Comparison of ENCODE assay signal across 19 cellular contexts in genomic region chr10:95791425-95791979, GRCh38. TPM values are rescaled to one million over a fixed set of nuclear protein-coding genes. Genes with fewer than 3 reads are reported as not detected.
DNase-seq lines count a peak whose midpoint lies in the region; ATAC-seq lines count a peak whose summit lies in the region.
"Had no signal": no experiment of that assay in that cellular context is flagged by ENCODE, and none has a peak within 500 bp of the region (broad histone marks: within the 10 kb centered on the region; RNA-seq: fewer than 3 reads in every experiment).

No MANE protein-coding gene starts in this region.

- no peak overlapping the region for H3K4me3 ChIP-seq in skin epidermis
- H3K4me3 ChIP-seq: ascending aorta, transverse colon had no signal

- H3K4me1 Mint-ChIP-seq in T-helper 1 cell treated with Interleukin-12 subunit alpha and Interleukin-12 subunit beta and Interleukin-4 antibody, amounts not matched to agents 30 μg/mL and 1 μg/mL, for 36 hours (ENCODE audit: low read depth): peaks cover 57% of the 10 kb centered on the region
- H3K4me1 Mint-ChIP-seq in activated T-helper 1 cell treated with anti-CD3 and anti-CD28 coated beads, Interleukin-12 subunit alpha, Interleukin-12 subunit beta, Interleukin-2, Interleukin-4 antibody, amounts not matched to agents 30 ng/mL and 10 ng/mL and 1 ng/mL, durations not matched to agents 14 hours and 24 hours and 36 hours (ENCODE audit: low read depth): peaks cover 88% of the 10 kb centered on the region

- peak overlapping the region; percentile 87 for H3K27ac Mint-ChIP-seq in T-helper 1 cell treated with Interleukin-12 subunit alpha and Interleukin-12 subunit beta and Interleukin-4 antibody, amounts not matched to agents 30 μg/mL and 1 μg/mL, for 36 hours
- H3K27ac Mint-ChIP-seq in activated T-helper 1 cell treated with anti-CD3 and anti-CD28 coated beads, Interleukin-12 subunit alpha, Interleukin-12 subunit beta, Interleukin-2, Interleukin-4 antibody, amounts not matched to agents 30 ng/mL and 10 ng/mL and 1 ng/mL, durations not matched to agents 14 hours and 24 hours and 36 hours: peak overlapping the region; percentile 84
- H3K27ac Mint-ChIP-seq: activated CD4-positive, alpha-beta memory T cell treated with anti-CD3 and anti-CD28 coated beads for 36 hours had no signal

- H3K36me3 Mint-ChIP-seq in T-helper 1 cell treated with Interleukin-12 subunit alpha and Interleukin-12 subunit beta and Interleukin-4 antibody, amounts not matched to agents 30 μg/mL and 1 μg/mL, for 36 hours (ENCODE audit: low read depth): peaks cover 26% of the 10 kb centered on the region
- H3K36me3 Mint-ChIP-seq in activated T-helper 1 cell treated with anti-CD3 and anti-CD28 coated beads, Interleukin-12 subunit alpha, Interleukin-12 subunit beta, Interleukin-2, Interleukin-4 antibody, amounts not matched to agents 30 ng/mL and 10 ng/mL and 1 ng/mL, durations not matched to agents 14 hours and 24 hours and 36 hours (ENCODE audit: low read depth): peaks cover 18% of the 10 kb centered on the region
- H3K36me3 Mint-ChIP-seq: activated CD4-positive, alpha-beta memory T cell treated with anti-CD3 and anti-CD28 coated beads for 36 hours had no signal

- no peak for DNase-seq in T-helper 1 cell
- no peak for DNase-seq in activated T-helper 1 cell treated with anti-CD3 and anti-CD28 coated beads, Interleukin-12 subunit alpha, Interleukin-12 subunit beta, Interleukin-2, Interleukin-4 antibody, amounts not matched to agents 30 ng/mL and 10 ng/mL and 1 ng/mL, durations not matched to agents 14 hours and 24 hours and 36 hours (ENCODE audit: low spot score)
- DNase-seq in NCI-H510A (lab: John Stamatoyannopoulos, UW): no peak
- no peak for DNase-seq in central memory CD4-positive, alpha-beta T cell
- DNase-seq in NCI-H1930 (lab: John Stamatoyannopoulos, UW): no peak
- DNase-seq: 8988T; activated CD4-positive, alpha-beta memory T cell treated with anti-CD3 and anti-CD28 coated beads for 36 hours; activated effector memory CD4-positive, alpha-beta T cell treated with anti-CD3 and anti-CD28 coated beads, Interleukin-2, amount 50 U/mL, for 16 hours; NCI-H146; NCI-H446 treated with DMSO at 0.1 percent for 48 hours; nucleus accumbens; right cardiac atrium; stimulated activated CD4-positive, alpha-beta T cell treated with anti-CD3 and anti-CD28 coated beads, Interleukin-1b, Interleukin-23, amount 100 ng/mL, for 48 hours; transverse colon had no signal

- no peaks in the 10 kb centered on the region for H3K27me3 Mint-ChIP-seq in T-helper 1 cell treated with Interleukin-12 subunit alpha and Interleukin-12 subunit beta and Interleukin-4 antibody, amounts not matched to agents 30 μg/mL and 1 μg/mL, for 36 hours (ENCODE audit: low read depth)
- no peaks in the 10 kb centered on the region for H3K27me3 Mint-ChIP-seq in activated T-helper 1 cell treated with anti-CD3 and anti-CD28 coated beads, Interleukin-12 subunit alpha, Interleukin-12 subunit beta, Interleukin-2, Interleukin-4 antibody, amounts not matched to agents 30 ng/mL and 10 ng/mL and 1 ng/mL, durations not matched to agents 14 hours and 24 hours and 36 hours (ENCODE audit: insufficient read depth)

- intact Hi-C loops in activated T-helper 1 cell treated with anti-CD3 and anti-CD28 coated beads, Interleukin-12 subunit alpha, Interleukin-12 subunit beta, Interleukin-2, Interleukin-4 antibody, amounts not matched to agents 30 ng/mL and 10 ng/mL and 1 ng/mL, durations not matched to agents 14 hours and 24 hours and 36 hours (cut with micrococcal nuclease): loop anchor here (1.0 to 2.0 kb wide), 2 partner anchors 27 to 41 kb away; no protein-coding TSS in a partner anchor

- H3K4me3 Mint-ChIP-seq in T-helper 1 cell treated with Interleukin-12 subunit alpha and Interleukin-12 subunit beta and Interleukin-4 antibody, amounts not matched to agents 30 μg/mL and 1 μg/mL, for 36 hours: no peak overlapping the region
- peak overlapping the region; percentile 47 for H3K4me3 Mint-ChIP-seq in activated T-helper 1 cell treated with anti-CD3 and anti-CD28 coated beads, Interleukin-12 subunit alpha, Interleukin-12 subunit beta, Interleukin-2, Interleukin-4 antibody, amounts not matched to agents 30 ng/mL and 10 ng/mL and 1 ng/mL, durations not matched to agents 14 hours and 24 hours and 36 hours
- H3K4me3 Mint-ChIP-seq: activated CD4-positive, alpha-beta memory T cell treated with anti-CD3 and anti-CD28 coated beads for 36 hours had no signal

- H3K9me3 Mint-ChIP-seq in T-helper 1 cell treated with Interleukin-12 subunit alpha and Interleukin-12 subunit beta and Interleukin-4 antibody, amounts not matched to agents 30 μg/mL and 1 μg/mL, for 36 hours: peaks cover 4% of the 10 kb centered on the region
- peaks cover 3% of the 10 kb centered on the region for H3K9me3 Mint-ChIP-seq in activated T-helper 1 cell treated with anti-CD3 and anti-CD28 coated beads, Interleukin-12 subunit alpha, Interleukin-12 subunit beta, Interleukin-2, Interleukin-4 antibody, amounts not matched to agents 30 ng/mL and 10 ng/mL and 1 ng/mL, durations not matched to agents 14 hours and 24 hours and 36 hours
- H3K9me3 Mint-ChIP-seq: activated CD4-positive, alpha-beta memory T cell treated with anti-CD3 and anti-CD28 coated beads for 36 hours had no signal

- peak; percentile 33 for ATAC-seq in GM19452 (IDR thresholded peaks at IDR 0.05; ENCODE audit: unreplicated experiment)
- ATAC-seq: right cardiac atrium had no signal

- H3K27ac ChIP-seq in skin epidermis: peak overlapping the region in 12 of 21 experiments; percentile 6 to 81 (median 66)

RNA-seq across cellular contexts. Expression of gene ENTPD1, which starts 35.5 kb away (rescaled TPM):
- total RNA-seq in activated T-helper 1 cell treated with anti-CD3 and anti-CD28 coated beads, Interleukin-12 subunit alpha, Interleukin-12 subunit beta, Interleukin-2, Interleukin-4 antibody, amounts not matched to agents 30 ng/mL and 10 ng/mL and 1 ng/mL, durations not matched to agents 14 hours and 24 hours and 36 hours: 25.8 and 26.3 TPM in 2 replicates
- total RNA-seq: HT-29 had no signal
